10 cellular contexts compared by ENCODE assay signal in the genomic region with DNA sequence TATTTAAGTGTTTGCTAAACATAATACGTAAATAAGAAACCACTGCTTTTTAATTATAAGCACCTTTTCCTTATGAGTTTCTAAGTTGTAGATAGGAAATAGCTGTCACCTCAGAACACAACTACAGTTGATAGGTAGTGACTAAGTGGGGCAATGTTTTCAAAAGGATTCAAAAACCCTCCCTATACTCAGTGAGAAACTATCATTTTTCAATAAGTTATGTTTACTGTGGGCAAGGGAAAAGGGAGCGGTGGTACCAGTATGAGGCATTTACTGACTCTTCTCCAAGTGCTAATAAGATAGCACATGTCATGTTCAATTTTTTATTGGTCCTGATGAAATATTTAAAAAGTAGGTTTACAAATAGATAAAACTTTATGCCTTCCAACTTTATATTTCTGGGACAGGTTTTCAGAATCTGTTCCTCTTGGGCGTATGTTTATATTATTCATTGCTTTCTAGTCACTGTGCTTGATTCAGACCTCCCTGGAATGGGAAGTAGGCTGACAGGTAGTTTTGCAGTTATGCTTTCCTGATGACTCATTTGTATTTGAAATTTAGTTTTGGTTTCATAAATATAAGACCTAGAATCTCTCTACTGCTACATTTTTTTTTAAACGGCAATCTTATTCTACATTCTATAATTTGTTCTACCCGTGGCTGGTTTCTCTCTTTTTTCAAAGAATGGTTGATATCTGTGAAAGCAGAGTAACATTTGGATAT.
DNase-seq lines count a peak whose midpoint lies in the region; ATAC-seq and TF ChIP-seq lines count a peak whose summit lies in the region.
"Had no signal": no experiment of that assay in that cellular context is flagged by ENCODE, and none has a peak within 500 bp of the region (broad histone marks: within the 10 kb centered on the region; RNA-seq: fewer than 3 reads in every experiment).

No MANE protein-coding gene starts in this region.

- peaks cover 13% of the 10 kb centered on the region for H3K4me1 ChIP-seq in foreskin keratinocyte

- ATAC-seq in GM18907 (IDR thresholded peaks at IDR 0.05; ENCODE audit: unreplicated experiment) (peak; percentile 98), GM21786 (IDR thresholded peaks at IDR 0.05; ENCODE audit: unreplicated experiment) (peak; percentile 98), HG03442 (IDR thresholded peaks at IDR 0.05; ENCODE audit: unreplicated experiment) (peak; percentile 96), foreskin keratinocyte (peak; percentile 93)

- TF ChIP-seq CTCF in foreskin keratinocyte (conservative IDR thresholded peaks at IDR 0.05), result no peak

- no peaks in the 10 kb centered on the region for H3K9me3 Mint-ChIP-seq in activated CD4-positive, alpha-beta memory T cell treated with anti-CD3 and anti-CD28 coated beads, Interleukin-2, amount 10 ng/mL, durations not matched to agents 7 days and 5 days
- H3K9me3 Mint-ChIP-seq: T-helper 2 cell treated with Interferon-gamma antibody and Interleukin-4, amounts not matched to agents 5 μg/mL and 100 μg/mL, for 36 hours had no signal

- H3K36me3 Mint-ChIP-seq in activated CD4-positive, alpha-beta memory T cell treated with anti-CD3 and anti-CD28 coated beads, Interleukin-2, amount 10 ng/mL, durations not matched to agents 7 days and 5 days (ENCODE audit: low read depth), result no peaks in the 10 kb centered on the region

- peak overlapping the region; percentile 70 for H3K27ac ChIP-seq in foreskin keratinocyte

- POLR2A ChIA-PET in activated CD4-positive, alpha-beta memory T cell treated with anti-CD3 and anti-CD28 coated beads, Interleukin-2, amount 10 ng/mL, durations not matched to agents 7 days and 5 days (lab: Charles Lee), result no interaction called here

- DNase-seq in foreskin keratinocyte (peak; percentile 19 to 63), NCI-H524 treated with DMSO at 0.1 percent for 48 hours (lab: John Stamatoyannopoulos, UW) (no peak)
- DNase-seq in activated naive CD4-positive, alpha-beta T cell treated with anti-CD3 and anti-CD28 coated beads, Interleukin-2, amount 50 U/mL, for 16 hours, result no peak
- DNase-seq in activated CD4-positive, alpha-beta memory T cell treated with anti-CD3 and anti-CD28 coated beads, Interleukin-2, amount 10 ng/mL, durations not matched to agents 7 days and 5 days, result no peak
- DNase-seq in activated effector memory CD4-positive, alpha-beta T cell treated with anti-CD3 and anti-CD28 coated beads, Interleukin-2, amount 50 U/mL, for 16 hours, result no peak
- DNase-seq: NCI-H1694 had no signal

- CTCF ChIA-PET in activated CD4-positive, alpha-beta memory T cell treated with anti-CD3 and anti-CD28 coated beads, Interleukin-2, amount 10 ng/mL, durations not matched to agents 7 days and 5 days (lab: Charles Lee), result no interaction called here

- H3K4me1 Mint-ChIP-seq in activated CD4-positive, alpha-beta memory T cell treated with anti-CD3 and anti-CD28 coated beads, Interleukin-2, amount 10 ng/mL, durations not matched to agents 7 days and 5 days, result peaks cover 9% of the 10 kb centered on the region

- no peaks in the 10 kb centered on the region for H3K27me3 Mint-ChIP-seq in activated CD4-positive, alpha-beta memory T cell treated with anti-CD3 and anti-CD28 coated beads, Interleukin-2, amount 10 ng/mL, durations not matched to agents 7 days and 5 days

- H3K27me3 ChIP-seq in foreskin keratinocyte, result no peaks in the 10 kb centered on the region

- no peak overlapping the region for H3K27ac Mint-ChIP-seq in activated CD4-positive, alpha-beta memory T cell treated with anti-CD3 and anti-CD28 coated beads, Interleukin-2, amount 10 ng/mL, durations not matched to agents 7 days and 5 days
- H3K27ac Mint-ChIP-seq: T-helper 2 cell treated with Interferon-gamma antibody and Interleukin-4, amounts not matched to agents 5 μg/mL and 100 μg/mL, for 36 hours had no signal

- no peak overlapping the region for H3K4me3 Mint-ChIP-seq in activated CD4-positive, alpha-beta memory T cell treated with anti-CD3 and anti-CD28 coated beads, Interleukin-2, amount 10 ng/mL, durations not matched to agents 7 days and 5 days
- H3K4me3 Mint-ChIP-seq: T-helper 2 cell treated with Interferon-gamma antibody and Interleukin-4, amounts not matched to agents 5 μg/mL and 100 μg/mL, for 36 hours had no signal

Comparison
In these comparisons a context has a peak if more than half of its experiments do, and no peak if none do; other contexts are left out.
1. DNase-seq: peak in foreskin keratinocyte (2 of 2); none in activated naive CD4-positive, alpha-beta T cell treated with anti-CD3 and anti-CD28 coated beads, Interleukin-2, amount 50 U/mL, for 16 hours (single experiment), activated CD4-positive, alpha-beta memory T cell treated with anti-CD3 and anti-CD28 coated beads, Interleukin-2, amount 10 ng/mL, durations not matched to agents 7 days and 5 days (single experiment), NCI-H524 treated with DMSO at 0.1 percent for 48 hours (single experiment) and activated effector memory CD4-positive, alpha-beta T cell treated with anti-CD3 and anti-CD28 coated beads, Interleukin-2, amount 50 U/mL, for 16 hours (single experiment).
2. Peak in every context shown above with its lines, with median percentiles within 50 percentile points of each other: ATAC-seq.